ENCODE assay signal across 1 cellular context in genomic region chr2:183078467-183079334, GRCh38.
TF ChIP-seq lines count a peak whose summit lies in the region.

Gene DUSP19, plus strand, starts transcription at chr2:183078747. Its CDS starts 187 bp downstream, at chr2:183078934.

TF ChIP-seq in HepG2, 621 proteins besides CTCF, POLR2A, EP300 and RAD21 (continued from another document and continues in another):
- TF ChIP-seq HIVEP1 (CRISPR knock-in tag; IDR thresholded peaks at IDR 0.05) (0 out of 2 replicates have a peak, but pooled peaks have one; percentile 27), ZNF674 (CRISPR knock-in tag; IDR thresholded peaks at IDR 0.05; ENCODE audit: low read depth) (no peak), ZNF432 (CRISPR knock-in tag; IDR thresholded peaks at IDR 0.05; ENCODE audit: borderline replicate concordance) (no peak), ZFX (CRISPR knock-in tag; IDR thresholded peaks at IDR 0.05; ENCODE audit: low read depth) (peak; percentile 58), ZNF710 (CRISPR knock-in tag; IDR thresholded peaks at IDR 0.05; ENCODE audit: borderline replicate concordance) (0 out of 2 replicates have a peak, but pooled peaks have one; percentile 49), CBX2 (IDR thresholded peaks at IDR 0.05; ENCODE audit: low read depth, low read length) (no peak), CBX2 (CRISPR knock-in tag; IDR thresholded peaks at IDR 0.05; ENCODE audit: low read depth) (peak; percentile 69; the same call in 1 of the 2 replicates), THAP11 (CRISPR knock-in tag; IDR thresholded peaks at IDR 0.05) (peak; percentile 61), MTA3 (CRISPR knock-in tag; IDR thresholded peaks at IDR 0.05) (no peak), ATM (IDR thresholded peaks at IDR 0.05; ENCODE audit: borderline replicate concordance) (no peak), SOX6 (IDR thresholded peaks at IDR 0.05) (no peak), SOX6 (CRISPR knock-in tag; IDR thresholded peaks at IDR 0.05) (peak; percentile 54; the same call in 1 of the 2 replicates), ZNF740 (CRISPR knock-in tag; IDR thresholded peaks at IDR 0.05) (0 out of 2 replicates have a peak, but pooled peaks have one; percentile 19), RBFOX2 (IDR thresholded peaks at IDR 0.05; ENCODE audit: low read depth, low read length) (peak; percentile 71), ZNF354B (CRISPR knock-in tag; IDR thresholded peaks at IDR 0.05) (0 out of 2 replicates have a peak, but pooled peaks have one; percentile 51), GMEB1 (CRISPR knock-in tag; IDR thresholded peaks at IDR 0.05; ENCODE audit: borderline replicate concordance) (peak; percentile 63; the same call in 1 of the 2 replicates), CREM (IDR thresholded peaks at IDR 0.05) (peak; percentile 58; the same call in 1 of the 2 replicates), CREM (CRISPR knock-in tag; IDR thresholded peaks at IDR 0.05) (no peak), SP5 (CRISPR knock-in tag; IDR thresholded peaks at IDR 0.05; ENCODE audit: borderline replicate concordance, low read depth) (0 out of 2 replicates have a peak, but pooled peaks have one; percentile 8), DNMT3B (CRISPR knock-in tag; conservative IDR thresholded peaks at IDR 0.05) (no peak; the same call in 1 of the 2 replicates), RAD51 (IDR thresholded peaks at IDR 0.05; ENCODE audit: borderline replicate concordance) (no peak), MIER3 (CRISPR knock-in tag; IDR thresholded peaks at IDR 0.05; ENCODE audit: borderline replicate concordance) (peak; percentile 72; the same call in 1 of the 2 replicates), MAZ (IDR thresholded peaks at IDR 0.05; ENCODE audit: borderline replicate concordance, low read depth, low read length) (0 out of 2 replicates have a peak, but pooled peaks have one; percentile 16), MAZ (CRISPR knock-in tag; IDR thresholded peaks at IDR 0.05; ENCODE audit: low read depth) (peak; percentile 71; the same call in 1 of the 2 replicates), PREB (CRISPR knock-in tag; IDR thresholded peaks at IDR 0.05) (0 out of 2 replicates have a peak, but pooled peaks have one; percentile 41), ZFP37 (CRISPR knock-in tag; IDR thresholded peaks at IDR 0.05; ENCODE audit: borderline replicate concordance) (0 out of 2 replicates have a peak, but pooled peaks have one; percentile 35), RFXANK (CRISPR knock-in tag; IDR thresholded peaks at IDR 0.05) (0 out of 2 replicates have a peak, but pooled peaks have one; percentile 20), ZNF792 (CRISPR knock-in tag; IDR thresholded peaks at IDR 0.05) (peak; percentile 78; the same call in 1 of the 2 replicates), HOXD1 (CRISPR knock-in tag; IDR thresholded peaks at IDR 0.05) (0 out of 2 replicates have a peak, but pooled peaks have one; percentile 51), PAF1 (CRISPR knock-in tag; IDR thresholded peaks at IDR 0.05) (no peak), ZNF138 (CRISPR knock-in tag; IDR thresholded peaks at IDR 0.05; ENCODE audit: low read depth) (0 out of 2 replicates have a peak, but pooled peaks have one; percentile 14), SNAPC5 (CRISPR knock-in tag; IDR thresholded peaks at IDR 0.05; ENCODE audit: borderline replicate concordance) (peak; percentile 54; the same call in 1 of the 2 replicates), HOMEZ (CRISPR knock-in tag; IDR thresholded peaks at IDR 0.05; ENCODE audit: low read depth) (peak; percentile 42; the same call in 1 of the 2 replicates), EHMT2 (IDR thresholded peaks at IDR 0.05; ENCODE audit: borderline replicate concordance, low read depth, low read length) (peak; percentile 67; the same call in 1 of the 2 replicates), ISL2 (CRISPR knock-in tag; IDR thresholded peaks at IDR 0.05) (peak; percentile 58; the same call in 1 of the 2 replicates)
- TF ChIP-seq, protein P1, sequence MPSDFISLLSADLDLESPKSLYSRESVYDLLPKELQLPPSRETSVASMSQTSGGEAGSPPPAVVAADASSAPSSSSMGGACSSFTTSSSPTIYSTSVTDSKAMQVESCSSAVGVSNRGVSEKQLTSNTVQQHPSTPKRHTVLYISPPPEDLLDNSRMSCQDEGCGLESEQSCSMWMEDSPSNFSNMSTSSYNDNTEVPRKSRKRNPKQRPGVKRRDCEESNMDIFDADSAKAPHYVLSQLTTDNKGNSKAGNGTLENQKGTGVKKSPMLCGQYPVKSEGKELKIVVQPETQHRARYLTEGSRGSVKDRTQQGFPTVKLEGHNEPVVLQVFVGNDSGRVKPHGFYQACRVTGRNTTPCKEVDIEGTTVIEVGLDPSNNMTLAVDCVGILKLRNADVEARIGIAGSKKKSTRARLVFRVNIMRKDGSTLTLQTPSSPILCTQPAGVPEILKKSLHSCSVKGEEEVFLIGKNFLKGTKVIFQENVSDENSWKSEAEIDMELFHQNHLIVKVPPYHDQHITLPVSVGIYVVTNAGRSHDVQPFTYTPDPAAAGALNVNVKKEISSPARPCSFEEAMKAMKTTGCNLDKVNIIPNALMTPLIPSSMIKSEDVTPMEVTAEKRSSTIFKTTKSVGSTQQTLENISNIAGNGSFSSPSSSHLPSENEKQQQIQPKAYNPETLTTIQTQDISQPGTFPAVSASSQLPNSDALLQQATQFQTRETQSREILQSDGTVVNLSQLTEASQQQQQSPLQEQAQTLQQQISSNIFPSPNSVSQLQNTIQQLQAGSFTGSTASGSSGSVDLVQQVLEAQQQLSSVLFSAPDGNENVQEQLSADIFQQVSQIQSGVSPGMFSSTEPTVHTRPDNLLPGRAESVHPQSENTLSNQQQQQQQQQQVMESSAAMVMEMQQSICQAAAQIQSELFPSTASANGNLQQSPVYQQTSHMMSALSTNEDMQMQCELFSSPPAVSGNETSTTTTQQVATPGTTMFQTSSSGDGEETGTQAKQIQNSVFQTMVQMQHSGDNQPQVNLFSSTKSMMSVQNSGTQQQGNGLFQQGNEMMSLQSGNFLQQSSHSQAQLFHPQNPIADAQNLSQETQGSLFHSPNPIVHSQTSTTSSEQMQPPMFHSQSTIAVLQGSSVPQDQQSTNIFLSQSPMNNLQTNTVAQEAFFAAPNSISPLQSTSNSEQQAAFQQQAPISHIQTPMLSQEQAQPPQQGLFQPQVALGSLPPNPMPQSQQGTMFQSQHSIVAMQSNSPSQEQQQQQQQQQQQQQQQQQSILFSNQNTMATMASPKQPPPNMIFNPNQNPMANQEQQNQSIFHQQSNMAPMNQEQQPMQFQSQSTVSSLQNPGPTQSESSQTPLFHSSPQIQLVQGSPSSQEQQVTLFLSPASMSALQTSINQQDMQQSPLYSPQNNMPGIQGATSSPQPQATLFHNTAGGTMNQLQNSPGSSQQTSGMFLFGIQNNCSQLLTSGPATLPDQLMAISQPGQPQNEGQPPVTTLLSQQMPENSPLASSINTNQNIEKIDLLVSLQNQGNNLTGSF (CRISPR knock-in tag; IDR thresholded peaks at IDR 0.05) = no peak
- TF ChIP-seq, protein P2, sequence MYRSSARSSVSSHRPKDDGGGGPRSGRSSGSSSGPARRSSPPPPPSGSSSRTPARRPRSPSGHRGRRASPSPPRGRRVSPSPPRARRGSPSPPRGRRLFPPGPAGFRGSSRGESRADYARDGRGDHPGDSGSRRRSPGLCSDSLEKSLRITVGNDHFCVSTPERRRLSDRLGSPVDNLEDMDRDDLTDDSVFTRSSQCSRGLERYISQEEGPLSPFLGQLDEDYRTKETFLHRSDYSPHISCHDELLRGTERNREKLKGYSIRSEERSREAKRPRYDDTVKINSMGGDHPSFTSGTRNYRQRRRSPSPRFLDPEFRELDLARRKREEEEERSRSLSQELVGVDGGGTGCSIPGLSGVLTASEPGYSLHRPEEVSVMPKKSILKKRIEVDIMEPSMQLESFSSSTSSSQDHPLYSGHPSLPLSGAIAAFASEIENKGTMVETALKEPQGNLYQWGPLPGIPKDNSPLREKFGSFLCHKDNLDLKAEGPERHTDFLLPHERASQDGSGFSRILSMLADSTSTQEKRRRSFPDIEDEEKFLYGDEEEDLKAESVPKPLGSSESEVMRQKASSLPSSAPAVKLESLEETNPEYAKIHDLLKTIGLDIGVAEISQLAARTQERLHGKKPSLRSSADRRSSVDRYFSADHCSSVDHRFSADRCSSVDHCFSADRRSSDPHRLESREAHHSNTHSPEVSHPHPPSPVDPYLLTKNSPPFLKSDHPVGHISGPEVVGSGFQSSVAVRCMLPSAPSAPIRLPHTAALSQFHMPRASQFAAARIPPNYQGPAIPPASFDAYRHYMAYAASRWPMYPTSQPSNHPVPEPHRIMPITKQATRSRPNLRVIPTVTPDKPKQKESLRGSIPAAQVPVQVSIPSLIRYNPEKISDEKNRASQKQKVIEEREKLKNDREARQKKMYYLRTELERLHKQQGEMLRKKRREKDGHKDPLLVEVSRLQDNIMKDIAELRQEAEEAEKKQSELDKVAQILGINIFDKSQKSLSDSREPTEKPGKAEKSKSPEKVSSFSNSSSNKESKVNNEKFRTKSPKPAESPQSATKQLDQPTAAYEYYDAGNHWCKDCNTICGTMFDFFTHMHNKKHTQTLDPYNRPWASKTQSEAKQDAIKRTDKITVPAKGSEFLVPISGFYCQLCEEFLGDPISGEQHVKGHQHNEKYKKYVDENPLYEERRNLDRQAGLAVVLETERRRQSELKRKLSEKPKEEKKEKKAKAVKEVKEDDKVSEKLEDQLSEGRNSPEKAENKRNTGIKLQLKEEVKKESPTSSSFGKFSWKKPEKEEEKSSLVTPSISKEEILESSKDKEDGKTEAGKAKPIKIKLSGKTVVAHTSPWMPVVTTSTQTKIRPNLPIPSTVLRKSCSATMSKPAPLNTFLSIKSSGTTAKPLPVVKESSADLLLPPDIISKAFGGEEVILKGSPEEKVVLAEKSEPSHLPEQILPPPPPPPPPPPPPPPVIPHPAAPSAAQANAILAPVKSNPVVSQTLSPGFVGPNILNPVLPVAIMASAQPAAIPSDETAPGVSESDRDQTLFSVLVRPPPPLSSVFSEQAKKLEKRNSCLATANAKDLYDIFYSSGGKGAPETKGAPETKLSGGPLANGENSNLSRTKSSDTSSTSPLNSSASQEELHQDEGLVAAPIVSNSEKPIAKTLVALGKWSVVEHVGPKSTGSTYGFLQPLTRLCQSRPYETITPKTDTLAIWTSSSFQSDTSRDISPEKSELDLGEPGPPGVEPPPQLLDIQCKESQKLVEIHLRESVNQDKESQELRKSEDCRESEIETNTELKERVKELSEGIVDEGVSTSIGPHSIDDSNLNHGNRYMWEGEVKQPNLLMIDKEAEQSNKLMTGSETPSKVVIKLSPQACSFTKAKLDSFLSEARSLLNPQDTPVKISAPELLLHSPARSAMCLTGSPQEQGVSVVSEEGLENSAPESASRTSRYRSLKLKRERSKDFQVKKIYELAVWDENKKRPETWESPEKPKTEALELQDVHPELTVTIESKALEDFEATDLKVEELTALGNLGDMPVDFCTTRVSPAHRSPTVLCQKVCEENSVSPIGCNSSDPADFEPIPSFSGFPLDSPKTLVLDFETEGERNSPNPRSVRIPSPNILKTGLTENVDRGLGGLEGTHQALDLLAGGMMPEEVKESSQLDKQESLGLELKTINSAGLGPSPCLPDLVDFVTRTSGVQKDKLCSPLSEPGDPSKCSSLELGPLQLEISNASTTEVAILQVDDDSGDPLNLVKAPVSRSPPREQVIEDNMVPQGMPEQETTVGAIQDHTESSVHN (CRISPR knock-in tag; IDR thresholded peaks at IDR 0.05) = no peak
- TF ChIP-seq, protein P3, sequence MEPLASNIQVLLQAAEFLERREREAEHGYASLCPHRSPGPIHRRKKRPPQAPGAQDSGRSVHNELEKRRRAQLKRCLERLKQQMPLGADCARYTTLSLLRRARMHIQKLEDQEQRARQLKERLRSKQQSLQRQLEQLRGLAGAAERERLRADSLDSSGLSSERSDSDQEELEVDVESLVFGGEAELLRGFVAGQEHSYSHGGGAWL (CRISPR knock-in tag; IDR thresholded peaks at IDR 0.05) = 0 out of 2 replicates have a peak, but pooled peaks have one; percentile 42
